ENCODE assay signal across 15 cellular contexts in the genomic region with DNA sequence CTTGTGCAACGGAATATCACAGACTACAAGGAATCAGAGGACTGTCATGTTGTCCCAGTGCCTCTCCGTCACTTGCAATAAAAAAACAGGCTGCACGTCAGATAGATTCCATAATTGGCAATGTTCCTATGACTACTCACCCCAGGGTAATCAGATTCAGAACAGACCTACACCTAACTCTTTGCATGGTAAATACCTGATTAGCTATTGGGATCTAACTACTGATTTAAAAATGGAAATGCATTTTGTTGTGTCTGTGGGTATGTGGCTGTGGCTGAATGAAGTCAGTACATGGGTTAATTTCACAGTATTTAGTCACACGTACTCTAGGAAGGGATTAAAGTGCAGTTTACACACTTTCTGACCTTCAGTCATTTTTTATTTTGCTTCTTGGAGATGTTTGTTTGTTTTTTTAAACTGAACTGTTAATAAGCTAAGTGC.
DNase-seq lines count a peak whose midpoint lies in the region; TF ChIP-seq lines count a peak whose summit lies in the region.
"Had no signal": no experiment of that assay in that cellular context is flagged by ENCODE, and none has a peak within 500 bp of the region (broad histone marks: within the 10 kb centered on the region; RNA-seq: fewer than 3 reads in every experiment).

No MANE protein-coding gene starts in this region.

- H3K27ac ChIP-seq in HEK293 (ENCODE audit: extremely low read depth, low read depth, low read length) (no peak overlapping the region), SJCRH30 (peak overlapping the region; percentile 69), hepatocyte (no peak overlapping the region), mesenchymal stem cell (ENCODE audit: low read length, poor library complexity, severe bottlenecking) (no peak overlapping the region), H9 (ENCODE audit: insufficient read length, low read depth, low read length) (no peak overlapping the region)
- no peak overlapping the region for H3K27ac ChIP-seq in CD4-positive, alpha-beta memory T cell (ENCODE audit: low read depth, low read length)
- H3K27ac ChIP-seq: A549 had no signal

- POLR2A ChIA-PET in HEK293 (lab: Yijun Ruan, JAX): no interaction called here
- POLR2A ChIA-PET in CD4-positive, alpha-beta memory T cell (lab: Charles Lee; ENCODE audit: partially characterized antibody): no interaction called here

- H3K14ac ChIP-seq in mesenchymal stem cell (ENCODE audit: low read length in 2 of 2): peak overlapping the region in 1 of 2 experiments; percentile 79
- no peak overlapping the region for H3K14ac ChIP-seq in H9 (ENCODE audit: insufficient read depth, low read length)

- intact Hi-C loops in CD4-positive, alpha-beta memory T cell (cut with micrococcal nuclease): no loop called here

- H3K9me2 ChIP-seq in hepatocyte (replicated peaks; ENCODE audit: insufficient read depth): no peaks in the 10 kb centered on the region

- H3K4me1 Mint-ChIP-seq in H9: peaks cover 4 to 7% of the 10 kb centered on the region in 2 experiments
- H3K4me1 Mint-ChIP-seq in CD4-positive, alpha-beta memory T cell: no peaks in the 10 kb centered on the region
- H3K4me1 Mint-ChIP-seq: CD14-positive monocyte; CD8-positive, alpha-beta memory T cell had no signal

- no peak overlapping the region for H2BK5ac ChIP-seq in mesenchymal stem cell (ENCODE audit: low read depth, low read length, poor library complexity, severe bottlenecking)
- H2BK5ac ChIP-seq in H9 (ENCODE audit: insufficient read length, low read length): no peak overlapping the region

- peak overlapping the region; percentile 22 for H3K4me2 ChIP-seq in hepatocyte
- H3K4me2 ChIP-seq in mesenchymal stem cell (ENCODE audit: low read length, poor library complexity, severe bottlenecking): no peak overlapping the region
- no peak overlapping the region for H3K4me2 ChIP-seq in H9 (ENCODE audit: insufficient read depth, insufficient read length, low read length)
- H3K4me2 ChIP-seq: A549, GM23338 had no signal

- H4K8ac ChIP-seq in mesenchymal stem cell (ENCODE audit: low read length): no peak overlapping the region
- no peak overlapping the region for H4K8ac ChIP-seq in H9 (replicated peaks; ENCODE audit: insufficient read length, low read depth, low read length)

- 27% methylated on average over 4 of the region's 4 CpGs for WGBS in hepatocyte (ENCODE audit: low lambda C conversion rate, missing lambda C conversion rate)
- 32% methylated on average over 3 of the region's 4 CpGs for WGBS in mesenchymal stem cell
- WGBS in H9 (ENCODE audit: extremely low coverage, insufficient read length, low lambda C conversion rate): no CpG with 5 or more reads among the region's 4 CpGs

- H4K5ac ChIP-seq in H9 (ENCODE audit: insufficient read length, low read depth, low read length): no peak overlapping the region

- TF ChIP-seq CTCF in HEK293 (tag by site-specific recombination; IDR thresholded peaks at IDR 0.05) (no peak), hepatocyte (IDR thresholded peaks at IDR 0.05; ENCODE audit: poor library complexity) (no peak), H9 (conservative IDR thresholded peaks at IDR 0.05) (no peak)

- H2BK20ac ChIP-seq in H9 (ENCODE audit: low read depth, low read length, poor library complexity, severe bottlenecking): no peak overlapping the region

- H3K18ac ChIP-seq in mesenchymal stem cell (ENCODE audit: low read depth in 1 of 2, low read length in 2 of 2): peak overlapping the region in 1 of 2 experiments; percentile 40
- H3K18ac ChIP-seq in H9 (ENCODE audit: insufficient read length, low read depth, low read length): no peak overlapping the region

- H4K91ac ChIP-seq in mesenchymal stem cell (ENCODE audit: low read length): no peak overlapping the region
- H4K91ac ChIP-seq in H9 (ENCODE audit: insufficient read length, low read depth, low read length): no peak overlapping the region

- no peak overlapping the region for H2AK5ac ChIP-seq in mesenchymal stem cell (ENCODE audit: low read length, severe bottlenecking)
- H2AK5ac ChIP-seq in H9 (ENCODE audit: insufficient read length, low read length): no peak overlapping the region

- no peaks in the 10 kb centered on the region; a peak in 1 of 5 replicates for H3K9me3 Mint-ChIP-seq in H9
- peaks cover 0 to 4% (median 0%) of the 10 kb centered on the region in 8 donors for H3K9me3 Mint-ChIP-seq in CD4-positive, alpha-beta memory T cell
- H3K9me3 Mint-ChIP-seq: CD8-positive, alpha-beta memory T cell; GM23338 had no signal

- H3K36me3 Mint-ChIP-seq in H9 (ENCODE audit: insufficient read depth in 1 of 3, low read depth in 3 of 3): no peaks in the 10 kb centered on the region
- H3K36me3 Mint-ChIP-seq in CD4-positive, alpha-beta memory T cell: no peaks in the 10 kb centered on the region
- H3K36me3 Mint-ChIP-seq: CD14-positive monocyte; CD8-positive, alpha-beta memory T cell had no signal

- H3K79me2 ChIP-seq in hepatocyte (no peaks in the 10 kb centered on the region), H9 (ENCODE audit: insufficient read depth, low read length) (no peaks in the 10 kb centered on the region)

- H3K79me1 ChIP-seq in mesenchymal stem cell (replicated peaks; ENCODE audit: low read length, poor library complexity, severe bottlenecking) (no peaks in the 10 kb centered on the region), H9 (ENCODE audit: insufficient read depth, low read depth, low read length, poor library complexity, severe bottlenecking) (no peaks in the 10 kb centered on the region)

- H3K23ac ChIP-seq in mesenchymal stem cell (ENCODE audit: low read length in 2 of 2) (no peak overlapping the region), H9 (ENCODE audit: insufficient read length, low read depth, low read length) (no peak overlapping the region)

- H3K36me3 ChIP-seq in HEK293 (ENCODE audit: control insufficient read depth in 2 of 2, insufficient read depth in 1 of 2, low read length in 2 of 2): no peaks in the 10 kb centered on the region
- no peaks in the 10 kb centered on the region for H3K36me3 ChIP-seq in SJCRH30
- H3K36me3 ChIP-seq in hepatocyte (replicated peaks; ENCODE audit: insufficient read depth, low read depth): no peaks in the 10 kb centered on the region
- no peaks in the 10 kb centered on the region for H3K36me3 ChIP-seq in mesenchymal stem cell (ENCODE audit: control insufficient read depth in 1 of 2, insufficient read depth in 2 of 2, low read depth in 1 of 2, low read length in 2 of 2)
- H3K36me3 ChIP-seq in CD4-positive, alpha-beta memory T cell (ENCODE audit: insufficient read depth, low read length): no peaks in the 10 kb centered on the region

- no peaks in the 10 kb centered on the region for H3K27me3 ChIP-seq in SJCRH30
- H3K27me3 ChIP-seq in hepatocyte: no peaks in the 10 kb centered on the region
- no peaks in the 10 kb centered on the region for H3K27me3 ChIP-seq in mesenchymal stem cell (ENCODE audit: control insufficient read depth in 1 of 2, insufficient read depth in 1 of 2, low read length in 2 of 2)
- H3K27me3 ChIP-seq in H9 (ENCODE audit: insufficient read depth, low read length): no peaks in the 10 kb centered on the region
- H3K27me3 ChIP-seq in CD4-positive, alpha-beta memory T cell (ENCODE audit: insufficient read depth, low read length): no peaks in the 10 kb centered on the region

- H3K4ac ChIP-seq in mesenchymal stem cell (ENCODE audit: low read depth in 1 of 2, low read length in 2 of 2): peak overlapping the region in 1 of 2 experiments; percentile 75
- no peak overlapping the region for H3K4ac ChIP-seq in H9 (ENCODE audit: low read depth, low read length)

- H2BK120ac ChIP-seq in mesenchymal stem cell (ENCODE audit: low read depth, low read length) (no peak overlapping the region), H9 (ENCODE audit: low read depth, low read length, poor library complexity, severe bottlenecking) (no peak overlapping the region)

- peak; percentile 13 to 46 for DNase-seq in SJCRH30
- DNase-seq in hepatocyte (ENCODE audit: low spot score): no peak
- DNase-seq in mesenchymal stem cell: peak; percentile 11
- no peak for DNase-seq in DMS79 (lab: John Stamatoyannopoulos, UW)
- no peak for DNase-seq in H9
- no peak for DNase-seq in CD4-positive, alpha-beta memory T cell
- DNase-seq: Caco-2; CD8-positive, alpha-beta memory T cell; DMS79 treated with DMSO at 0.1 percent for 48 hours; EL; H7 had no signal

- no peak overlapping the region for H3K56ac ChIP-seq in H9 (ENCODE audit: insufficient read length, low read depth, low read length)

- no peaks in the 10 kb centered on the region for H3K9me3 ChIP-seq in HEK293 (ENCODE audit: control insufficient read depth, insufficient read depth, low read depth, low read length)
- no peaks in the 10 kb centered on the region for H3K9me3 ChIP-seq in SJCRH30 (replicated peaks)
- H3K9me3 ChIP-seq in hepatocyte (ENCODE audit: low read depth): no peaks in the 10 kb centered on the region
- no peaks in the 10 kb centered on the region for H3K9me3 ChIP-seq in mesenchymal stem cell (ENCODE audit: control insufficient read depth, low read length)
- no peaks in the 10 kb centered on the region for H3K9me3 ChIP-seq in H9 (ENCODE audit: control insufficient read depth, low read depth, low read length)
- no peaks in the 10 kb centered on the region for H3K9me3 ChIP-seq in CD4-positive, alpha-beta memory T cell (ENCODE audit: control insufficient read depth in 1 of 2, low read length in 2 of 2)
- H3K9me3 ChIP-seq: A549, Caco-2 had no signal

- CTCF ChIA-PET in HEK293 (lab: Yijun Ruan, JAX): interaction anchor here (0.6 to 0.8 kb wide), 2 partner anchors 96 to 584 kb away, joined by 3 read pairs; no protein-coding TSS in a partner anchor
- CTCF ChIA-PET in CD4-positive, alpha-beta memory T cell (lab: Charles Lee; ENCODE audit: partially characterized antibody): no interaction called here

- H3K23me2 ChIP-seq in H9 (ENCODE audit: insufficient read length, low read depth, low read length, poor library complexity, severe bottlenecking): no peaks in the 10 kb centered on the region

- peaks cover 5% of the 10 kb centered on the region; the same call in 1 of the 2 replicates for H3K4me1 ChIP-seq in HEK293 (ENCODE audit: control insufficient read depth, insufficient read depth, low read length)
- H3K4me1 ChIP-seq in SJCRH30: peaks cover 45% of the 10 kb centered on the region
- peaks cover 11% of the 10 kb centered on the region for H3K4me1 ChIP-seq in hepatocyte (ENCODE audit: insufficient read depth)
- H3K4me1 ChIP-seq in mesenchymal stem cell (ENCODE audit: control insufficient read depth, insufficient read depth, low read depth, low read length): no peaks in the 10 kb centered on the region
- no peaks in the 10 kb centered on the region; the same call in 1 of the 2 replicates for H3K4me1 ChIP-seq in H9 (ENCODE audit: insufficient read depth, low read length)
- H3K4me1 ChIP-seq in CD4-positive, alpha-beta memory T cell (ENCODE audit: insufficient read depth, low read length): no peaks in the 10 kb centered on the region

- H4K20me1 ChIP-seq in hepatocyte (ENCODE audit: insufficient read depth, poor library complexity, severe bottlenecking) (no peaks in the 10 kb centered on the region), H9 (ENCODE audit: control insufficient read depth, insufficient read depth, insufficient read length) (no peaks in the 10 kb centered on the region)

- H2AFZ ChIP-seq in hepatocyte (no peak overlapping the region), mesenchymal stem cell (ENCODE audit: low read depth, low read length) (no peak overlapping the region), H9 (ENCODE audit: low read length) (no peak overlapping the region)
- H2AFZ ChIP-seq: GM23338 had no signal

- no peak overlapping the region for H3K9ac ChIP-seq in mesenchymal stem cell (ENCODE audit: low read length)
- no peak overlapping the region for H3K9ac ChIP-seq in H9 (ENCODE audit: extremely low read depth, insufficient read length, low read length)

- H3K27ac Mint-ChIP-seq in H9: no peak overlapping the region
- no peak overlapping the region for H3K27ac Mint-ChIP-seq in CD4-positive, alpha-beta memory T cell
- H3K27ac Mint-ChIP-seq: CD14-positive monocyte; CD8-positive, alpha-beta memory T cell; GM23338 had no signal

- H2BK12ac ChIP-seq in mesenchymal stem cell (ENCODE audit: low read length in 2 of 2): peak overlapping the region; percentile 54 to 93
- H2BK12ac ChIP-seq in H9 (ENCODE audit: insufficient read length, low read depth, low read length): no peak overlapping the region

- H2BK15ac ChIP-seq in mesenchymal stem cell (ENCODE audit: low read depth, poor library complexity, severe bottlenecking) (no peak overlapping the region), H9 (ENCODE audit: low read depth, low read length) (no peak overlapping the region)

- H3K27me3 Mint-ChIP-seq in H9 (ENCODE audit: low read depth): no peaks in the 10 kb centered on the region; the same call in 1 of the 2 replicates
- peaks cover 0 to 1% of the 10 kb centered on the region in 2 donors for H3K27me3 Mint-ChIP-seq in CD4-positive, alpha-beta memory T cell
- H3K27me3 Mint-ChIP-seq: CD8-positive, alpha-beta memory T cell had no signal

- H3K4me3 ChIP-seq in HEK293 (ENCODE audit: low read depth, low read length) (no peak overlapping the region), SJCRH30 (no peak overlapping the region), hepatocyte (no peak overlapping the region), mesenchymal stem cell (ENCODE audit: insufficient read depth in 1 of 2, low read depth in 1 of 2, low read length in 2 of 2) (no peak overlapping the region)
- no peak overlapping the region for H3K4me3 ChIP-seq in CD4-positive, alpha-beta memory T cell (ENCODE audit: low read length in 2 of 2)
- H3K4me3 ChIP-seq: A549, GM23338 had no signal

- no peak overlapping the region for H3T11ph ChIP-seq in H9 (ENCODE audit: low read length)

- no peak overlapping the region for H3K4me3 Mint-ChIP-seq in H9
- no peak overlapping the region for H3K4me3 Mint-ChIP-seq in CD4-positive, alpha-beta memory T cell
- H3K4me3 Mint-ChIP-seq: CD14-positive monocyte; CD8-positive, alpha-beta memory T cell; GM23338 had no signal

Comparison
In these comparisons a context has a peak if more than half of its experiments do, and no peak if none do; other contexts are left out.
1. DNase-seq: peak in SJCRH30 (2 of 2) and mesenchymal stem cell (single experiment); none in hepatocyte (single experiment), DMS79 (single experiment), H9 (single experiment) and CD4-positive, alpha-beta memory T cell (0 of 5).